16 cellular contexts compared by ENCODE assay signal in the genomic region with DNA sequence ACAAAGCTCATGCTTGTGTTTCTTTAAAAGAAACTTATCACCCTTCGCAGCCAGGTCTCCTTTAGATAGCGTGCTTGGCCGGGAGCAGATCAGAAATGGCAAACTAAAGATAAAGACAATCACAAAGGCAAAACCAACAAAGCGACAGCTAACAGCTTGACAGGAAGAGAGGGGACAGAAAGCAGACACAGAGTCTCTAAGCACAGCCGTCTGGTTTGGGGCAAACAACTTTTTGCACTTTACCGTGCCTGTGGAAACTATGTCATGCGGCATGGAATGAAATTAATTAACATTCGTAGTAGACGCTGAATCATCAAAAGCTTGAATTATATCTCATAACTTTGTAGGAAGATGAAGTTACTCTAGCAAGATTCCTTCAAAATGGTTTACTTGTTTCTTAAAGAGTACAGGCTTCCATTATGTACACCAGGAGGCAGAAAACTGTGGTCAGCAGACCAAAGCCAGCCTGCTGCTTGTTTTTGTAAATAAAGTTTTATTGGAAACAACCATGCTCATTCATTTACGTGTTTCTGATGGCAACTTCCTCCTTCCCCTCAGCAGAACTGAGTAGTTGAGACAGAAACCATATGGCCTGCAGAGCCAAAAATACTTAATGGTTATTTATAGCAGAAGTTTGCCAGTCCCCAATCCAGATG.
DNase-seq lines count a peak whose midpoint lies in the region; ATAC-seq and TF ChIP-seq lines count a peak whose summit lies in the region.
"Had no signal": no experiment of that assay in that cellular context is flagged by ENCODE, and none has a peak within 500 bp of the region (broad histone marks: within the 10 kb centered on the region; RNA-seq: fewer than 3 reads in every experiment).

No MANE protein-coding gene starts in this region.

- H3K9me2 ChIP-seq in OCI-LY7 (ENCODE audit: insufficient read depth, low read length): no peaks in the 10 kb centered on the region

- CTCF ChIA-PET in activated naive CD4-positive, alpha-beta T cell treated with anti-CD3 and anti-CD28 coated beads for 36 hours (lab: Charles Lee): interaction anchor here (1.1 kb wide), 1 partner anchor 10 kb away, joined by 3 read pairs; no protein-coding TSS in a partner anchor
- CTCF ChIA-PET in OCI-LY7 (lab: Charles Lee; ENCODE audit: unreplicated experiment): no interaction called here

- POLR2A ChIA-PET in OCI-LY7 (lab: Charles Lee): interaction anchor here (0.6 kb wide), 1 partner anchor 530 kb away, joined by 3 read pairs; no protein-coding TSS in a partner anchor

- H3K36me3 ChIP-seq in OCI-LY7 (ENCODE audit: insufficient read depth, low read length): no peaks in the 10 kb centered on the region
- no peaks in the 10 kb centered on the region for H3K36me3 ChIP-seq in smooth muscle cell (ENCODE audit: low read depth)
- H3K36me3 ChIP-seq in mucosa of descending colon (ENCODE audit: low read depth): no peaks in the 10 kb centered on the region
- H3K36me3 ChIP-seq: breast epithelium had no signal

- 3% methylated on average over 10 of the region's 10 CpGs for WGBS in smooth muscle cell (ENCODE audit: low lambda C conversion rate)

- no TSS peak for BruUV-seq in OCI-LY7 (replicated peaks; lab: Mats Ljungman, UMichigan)

- peaks cover 12% of the 10 kb centered on the region for H3F3A ChIP-seq in smooth muscle cell (ENCODE audit: low read depth)

- no peak overlapping the region for H3K4me3 Mint-ChIP-seq in activated naive CD4-positive, alpha-beta T cell treated with anti-CD3 and anti-CD28 coated beads, Interleukin-2, amount 50 U/mL, for 24 hours
- no peak overlapping the region for H3K4me3 Mint-ChIP-seq in activated naive CD4-positive, alpha-beta T cell treated with anti-CD3 and anti-CD28 coated beads for 36 hours
- H3K4me3 Mint-ChIP-seq in endothelial cell (ENCODE audit: unreplicated experiment): no peak overlapping the region
- H3K4me3 Mint-ChIP-seq: H9 had no signal

- H3K4me2 ChIP-seq in OCI-LY7 (ENCODE audit: low read length): no peak overlapping the region
- peak overlapping the region; percentile 61 for H3K4me2 ChIP-seq in smooth muscle cell

- H3K4me3 ChIP-seq in OCI-LY7 (ENCODE audit: low read depth, low read length, poor library complexity, severe bottlenecking) (no peak overlapping the region), smooth muscle cell (no peak overlapping the region), mucosa of descending colon (no peak overlapping the region)
- H3K4me3 ChIP-seq: breast epithelium, lung had no signal

- H3K9ac ChIP-seq in smooth muscle cell (ENCODE audit: low read depth): peak overlapping the region; percentile 40

- H2AFZ ChIP-seq in OCI-LY7 (ENCODE audit: low read length): 0 out of 2 replicates have a peak overlapping the region, but pooled peaks have one; percentile 10
- no peak overlapping the region for H2AFZ ChIP-seq in smooth muscle cell (ENCODE audit: low read depth)

- no peaks in the 10 kb centered on the region for H3K9me3 Mint-ChIP-seq in activated naive CD4-positive, alpha-beta T cell treated with anti-CD3 and anti-CD28 coated beads, Interleukin-2, amount 50 U/mL, for 24 hours
- no peaks in the 10 kb centered on the region for H3K9me3 Mint-ChIP-seq in activated naive CD4-positive, alpha-beta T cell treated with anti-CD3 and anti-CD28 coated beads for 36 hours
- no peaks in the 10 kb centered on the region for H3K9me3 Mint-ChIP-seq in endothelial cell (ENCODE audit: unreplicated experiment)
- H3K9me3 Mint-ChIP-seq: H9 had no signal

- H3K4me1 ChIP-seq in OCI-LY7 (ENCODE audit: insufficient read depth, low read length, poor library complexity, severe bottlenecking) (no peaks in the 10 kb centered on the region), smooth muscle cell (ENCODE audit: low read depth) (peaks cover 4% of the 10 kb centered on the region), mucosa of descending colon (ENCODE audit: low read depth) (no peaks in the 10 kb centered on the region)
- H3K4me1 ChIP-seq: breast epithelium had no signal

- intact Hi-C loops in activated naive CD4-positive, alpha-beta T cell treated with anti-CD3 and anti-CD28 coated beads for 36 hours (cut with micrococcal nuclease): loop anchor here (5.0 kb wide), 1 partner anchor 181 kb away; no protein-coding TSS in a partner anchor
- intact Hi-C loops in OCI-LY7 (cut with micrococcal nuclease; ENCODE audit: unreplicated experiment) (no loop called here), mucosa of descending colon (cut with DNase I, micrococcal nuclease) (no loop called here)

- H3K79me2 ChIP-seq in OCI-LY7 (ENCODE audit: insufficient read depth, low read depth, low read length) (no peaks in the 10 kb centered on the region), smooth muscle cell (ENCODE audit: low read depth) (peaks cover 26% of the 10 kb centered on the region)

- H3K36me3 Mint-ChIP-seq in activated naive CD4-positive, alpha-beta T cell treated with anti-CD3 and anti-CD28 coated beads, Interleukin-2, amount 50 U/mL, for 24 hours: no peaks in the 10 kb centered on the region
- H3K36me3 Mint-ChIP-seq in activated naive CD4-positive, alpha-beta T cell treated with anti-CD3 and anti-CD28 coated beads for 36 hours (ENCODE audit: low read depth): no peaks in the 10 kb centered on the region
- no peaks in the 10 kb centered on the region for H3K36me3 Mint-ChIP-seq in endothelial cell (ENCODE audit: low read depth, unreplicated experiment)

- TF ChIP-seq CTCF in OCI-LY7 (conservative IDR thresholded peaks at IDR 0.05; ENCODE audit: low read length): no peak
- no peak for TF ChIP-seq CTCF in endothelial cell (IDR thresholded peaks at IDR 0.05; ENCODE audit: unreplicated experiment)
- peak; percentile 10 for TF ChIP-seq CTCF in smooth muscle cell (IDR thresholded peaks at IDR 0.05; ENCODE audit: borderline replicate concordance, insufficient read depth, poor library complexity, severe bottlenecking)
- TF ChIP-seq CTCF in mucosa of descending colon (IDR thresholded peaks at IDR 0.05): no peak

- H3K27me3 ChIP-seq in smooth muscle cell (ENCODE audit: low read depth): no peaks in the 10 kb centered on the region
- H3K27me3 ChIP-seq: breast epithelium had no signal

- H3K27ac ChIP-seq in OCI-LY7 (ENCODE audit: low read depth, low read length, poor library complexity, severe bottlenecking) (no peak overlapping the region), smooth muscle cell (ENCODE audit: low read depth) (peak overlapping the region; percentile 84)
- H3K27ac ChIP-seq: breast epithelium, epithelial cell of prostate, RWPE1 had no signal

- H3K9me3 ChIP-seq in OCI-LY7 (ENCODE audit: low read length): no peaks in the 10 kb centered on the region
- H3K9me3 ChIP-seq in smooth muscle cell (replicated peaks; ENCODE audit: low read depth): no peaks in the 10 kb centered on the region
- no peaks in the 10 kb centered on the region for H3K9me3 ChIP-seq in mucosa of descending colon
- H3K9me3 ChIP-seq: breast epithelium had no signal

- no peak for ATAC-seq in mucosa of descending colon

- H3K27ac Mint-ChIP-seq in activated naive CD4-positive, alpha-beta T cell treated with anti-CD3 and anti-CD28 coated beads, Interleukin-2, amount 50 U/mL, for 24 hours: peak overlapping the region; percentile 9
- no peak overlapping the region for H3K27ac Mint-ChIP-seq in activated naive CD4-positive, alpha-beta T cell treated with anti-CD3 and anti-CD28 coated beads for 36 hours
- peak overlapping the region; percentile 5 for H3K27ac Mint-ChIP-seq in endothelial cell (ENCODE audit: unreplicated experiment)
- H3K27ac Mint-ChIP-seq: H9 had no signal

- peaks cover 2% of the 10 kb centered on the region for H3K27me3 Mint-ChIP-seq in activated naive CD4-positive, alpha-beta T cell treated with anti-CD3 and anti-CD28 coated beads, Interleukin-2, amount 50 U/mL, for 24 hours
- H3K27me3 Mint-ChIP-seq in activated naive CD4-positive, alpha-beta T cell treated with anti-CD3 and anti-CD28 coated beads for 36 hours (ENCODE audit: low read depth): peaks cover 10% of the 10 kb centered on the region
- H3K27me3 Mint-ChIP-seq in endothelial cell (ENCODE audit: unreplicated experiment): peaks cover 11% of the 10 kb centered on the region

- peaks cover 10% of the 10 kb centered on the region for H3K4me1 Mint-ChIP-seq in activated naive CD4-positive, alpha-beta T cell treated with anti-CD3 and anti-CD28 coated beads, Interleukin-2, amount 50 U/mL, for 24 hours
- peaks cover 14% of the 10 kb centered on the region for H3K4me1 Mint-ChIP-seq in activated naive CD4-positive, alpha-beta T cell treated with anti-CD3 and anti-CD28 coated beads for 36 hours (ENCODE audit: low read depth)
- H3K4me1 Mint-ChIP-seq in endothelial cell (ENCODE audit: unreplicated experiment): peaks cover 13% of the 10 kb centered on the region

- H4K20me1 ChIP-seq in OCI-LY7 (ENCODE audit: insufficient read depth, low read length) (no peaks in the 10 kb centered on the region), smooth muscle cell (ENCODE audit: low read depth) (peaks cover 20% of the 10 kb centered on the region)

- DNase-seq in activated naive CD4-positive, alpha-beta T cell treated with anti-CD3 and anti-CD28 coated beads for 36 hours: no peak
- DNase-seq in OCI-LY7 (ENCODE audit: low spot score) (peak; percentile 2), endothelial cell (ENCODE audit: low spot score) (no peak), smooth muscle cell (lab: John Stamatoyannopoulos, UW; ENCODE audit: unreplicated experiment) (no peak), GM19238 (ENCODE audit: insufficient read length, low spot score) (no peak), cerebellum (ENCODE audit: low spot score) (no peak), mucosa of descending colon (no peak)
- DNase-seq: DMS79; H9; Karpas-422; stimulated activated CD4-positive, alpha-beta T cell treated with anti-CD3 and anti-CD28 coated beads, Interleukin-1b, Interleukin-23, amount 100 ng/mL, for 48 hours had no signal
